ENCODE assay signal across 18 cellular contexts in genomic region chr17:28221751-28222414, GRCh38.
DNase-seq lines count a peak whose midpoint lies in the region; ATAC-seq, FAIRE-seq and TF ChIP-seq lines count a peak whose summit lies in the region.
"Had no signal": no experiment of that assay in that cellular context is flagged by ENCODE, and none has a peak within 500 bp of the region (broad histone marks: within the 10 kb centered on the region; RNA-seq: fewer than 3 reads in every experiment).

No MANE protein-coding gene starts in this region.

- peaks cover 6% of the 10 kb centered on the region; the same call in 1 of the 2 replicates for H4K20me1 ChIP-seq in K562 (replicated peaks; ENCODE audit: control insufficient read depth, insufficient read depth, low read length)
- H4K20me1 ChIP-seq: BLaER1 had no signal

- TF ChIP-seq POLR2A in K562 (conservative IDR thresholded peaks at IDR 0.05), result no peak

- no peak for DNase-seq in stimulated activated naive CD8-positive, alpha-beta T cell treated with anti-CD3 and anti-CD28 coated beads, Interleukin-15, Interleukin-2, amounts not matched to agents 100 U/mL and 50 U/mL, for 24 hours
- DNase-seq in stimulated activated naive CD8-positive, alpha-beta T cell treated with anti-CD3 and anti-CD28 coated beads, Interleukin-15, amount 100 ng/mL, for 72 hours, result no peak
- DNase-seq in K562 (ENCODE audit: extremely low read depth in 1 of 4, low spot score in 3 of 4) (no peak), neural crest cell (ENCODE audit: low read depth, low spot score) (no peak), KG1 (lab: John Stamatoyannopoulos, UW) (no peak), H4 (ENCODE audit: low spot score) (no peak), anterior cingulate cortex (lab: John Stamatoyannopoulos, UW) (no peak)
- DNase-seq in stimulated activated CD4-positive, alpha-beta T cell treated with anti-CD3 and anti-CD28 coated beads, Interleukin-4, amount 100 ng/mL, for 4 hours, result no peak
- DNase-seq: CD8-positive, alpha-beta memory T cell; DMS79 treated with DMSO at 0.1 percent for 48 hours; Kasumi-1; NCI-H1105 treated with DMSO at 0.1 percent for 48 hours; NCI-H187; PC-3; SJCRH30 had no signal

- intact Hi-C loops in K562 (cut with micrococcal nuclease), result loop anchor here (10.0 kb wide), 1 partner anchor 47 kb away; no protein-coding TSS in a partner anchor

- H2AFZ ChIP-seq in K562 (ENCODE audit: low read depth, low read length), result no peak overlapping the region

- FAIRE-seq in K562 (lab: Jason Lieb, UNC), result no peak
- FAIRE-seq: H1 had no signal

- H3K9ac ChIP-seq in K562 (ENCODE audit: insufficient read depth in 1 of 2, low read depth in 2 of 2, low read length in 2 of 2), result no peak overlapping the region
- H3K9ac ChIP-seq: BLaER1 had no signal

- no peak for TF ChIP-seq CTCF in K562 (IDR thresholded peaks at IDR 0.05 in 2 of 3, conservative IDR thresholded peaks at IDR 0.05 in 1 of 3; ENCODE audit: insufficient read depth in 2 of 3, low read depth in 1 of 3, low read length in 3 of 3)
- no peak for TF ChIP-seq CTCF in neural crest cell (conservative IDR thresholded peaks at IDR 0.05)

- TF ChIP-seq EP300 in K562 (IDR thresholded peaks at IDR 0.05; ENCODE audit: low read length), result no peak

- in situ Hi-C loops in K562 (cut with MboI), result no loop called here

- peaks cover 2% of the 10 kb centered on the region for H3K36me3 Mint-ChIP-seq in neural crest cell (ENCODE audit: low read depth)
- H3K36me3 Mint-ChIP-seq: CD8-positive, alpha-beta memory T cell had no signal

- H3K79me2 ChIP-seq in K562 (ENCODE audit: control insufficient read depth, insufficient read depth, low read length), result no peaks in the 10 kb centered on the region

- H3K36me3 ChIP-seq in K562 (ENCODE audit: control insufficient read depth, insufficient read depth, low read length), result no peaks in the 10 kb centered on the region
- H3K36me3 ChIP-seq: BLaER1, SJCRH30 had no signal

- H3K27ac Mint-ChIP-seq in stimulated activated naive CD8-positive, alpha-beta T cell treated with anti-CD3 and anti-CD28 coated beads, Interleukin-15, amount 100 ng/mL, for 72 hours, result peak overlapping the region in 1 of 2 donors; percentile 67
- H3K27ac Mint-ChIP-seq in neural crest cell (ENCODE audit: unreplicated experiment), result no peak overlapping the region
- H3K27ac Mint-ChIP-seq: CD8-positive, alpha-beta memory T cell had no signal

- peaks cover 5% of the 10 kb centered on the region for H3K4me1 Mint-ChIP-seq in stimulated activated naive CD8-positive, alpha-beta T cell treated with anti-CD3 and anti-CD28 coated beads, Interleukin-15, amount 100 ng/mL, for 72 hours
- H3K4me1 Mint-ChIP-seq in neural crest cell, result no peaks in the 10 kb centered on the region
- H3K4me1 Mint-ChIP-seq: CD8-positive, alpha-beta memory T cell had no signal

- H3K4me1 ChIP-seq in K562 (replicated peaks in 1 of 2; ENCODE audit: control insufficient read depth in 2 of 2, insufficient read depth in 2 of 2, low read length in 2 of 2), result peaks cover 0 to 12% of the 10 kb centered on the region in 2 experiments; a peak in 3 of 5 replicates
- H3K4me1 ChIP-seq: BLaER1, SJCRH30 had no signal

- no peak for TF ChIP-seq RAD21 in K562 (CRISPR knock-in tag; conservative IDR thresholded peaks at IDR 0.05 in 1 of 2, IDR thresholded peaks at IDR 0.05 in 1 of 2)

- no peak overlapping the region for H3K4me2 ChIP-seq in K562 (ENCODE audit: insufficient read depth, low read length)
- H3K4me2 ChIP-seq: BLaER1 had no signal

- 9% methylated on average over 4 of the region's 4 CpGs for WGBS in K562 (ENCODE audit: insufficient coverage, low coverage, missing lambda C conversion rate)

- no peaks in the 10 kb centered on the region for H3K27me3 ChIP-seq in K562 (ENCODE audit: control insufficient read depth in 2 of 2, insufficient read depth in 2 of 2, low read length in 2 of 2)
- H3K27me3 ChIP-seq: BLaER1, SJCRH30 had no signal

- H3K9me3 Mint-ChIP-seq in stimulated activated naive CD8-positive, alpha-beta T cell treated with anti-CD3 and anti-CD28 coated beads, Interleukin-15, amount 100 ng/mL, for 72 hours, result no peaks in the 10 kb centered on the region
- peaks cover 2% of the 10 kb centered on the region for H3K9me3 Mint-ChIP-seq in neural crest cell
- H3K9me3 Mint-ChIP-seq: CD8-positive, alpha-beta memory T cell had no signal

- H3K4me3 ChIP-seq in K562, result no peak overlapping the region
- H3K4me3 ChIP-seq: BLaER1, SJCRH30 had no signal

- no peak overlapping the region for H3K27ac ChIP-seq in K562 (ENCODE audit: extremely low read depth, low read depth, low read length)
- H3K27ac ChIP-seq: BLaER1, RWPE1, SJCRH30 had no signal

- POLR2A ChIA-PET in K562 (lab: Yijun Ruan, JAX), result no interaction called here

- no TSS peak for BruUV-seq in K562 (replicated peaks; lab: Mats Ljungman, UMichigan)

- peaks cover 16% of the 10 kb centered on the region for H3K27me3 Mint-ChIP-seq in stimulated activated naive CD8-positive, alpha-beta T cell treated with anti-CD3 and anti-CD28 coated beads, Interleukin-15, amount 100 ng/mL, for 72 hours
- H3K27me3 Mint-ChIP-seq in neural crest cell (ENCODE audit: low read depth), result peaks cover 3% of the 10 kb centered on the region

- no peaks in the 10 kb centered on the region for H3K9me3 ChIP-seq in K562 (replicated peaks; ENCODE audit: control insufficient read depth, insufficient read depth, low read depth, low read length)
- H3K9me3 ChIP-seq: SJCRH30 had no signal

- no peak overlapping the region for H3K4me3 Mint-ChIP-seq in stimulated activated naive CD8-positive, alpha-beta T cell treated with anti-CD3 and anti-CD28 coated beads, Interleukin-15, amount 100 ng/mL, for 72 hours
- H3K4me3 Mint-ChIP-seq in neural crest cell, result peak overlapping the region; percentile 41
- H3K4me3 Mint-ChIP-seq: CD8-positive, alpha-beta memory T cell had no signal

- CTCF ChIA-PET in K562 (lab: Yijun Ruan, JAX; ENCODE audit: low intra/inter-chr PET ratio), result no interaction called here

- ATAC-seq in stimulated activated naive CD8-positive, alpha-beta T cell treated with anti-CD3 and anti-CD28 coated beads, Interleukin-15, Interleukin-2, amounts not matched to agents 100 U/mL and 50 U/mL, for 24 hours, result peak; percentile 14
- ATAC-seq in stimulated activated naive CD8-positive, alpha-beta T cell treated with anti-CD3 and anti-CD28 coated beads, Interleukin-15, amount 100 ng/mL, for 72 hours, result no peak
- no peak for ATAC-seq in K562
- ATAC-seq: PC-3 had no signal

- no peaks in the 10 kb centered on the region for H3K9me1 ChIP-seq in K562 (ENCODE audit: control insufficient read depth, insufficient read depth, low read length)

TF ChIP-seq in K562, 482 proteins besides CTCF, POLR2A, EP300 and RAD21 (continues in another document):
- no peak for TF ChIP-seq ZNF239 (CRISPR knock-in tag; IDR thresholded peaks at IDR 0.05)
- no peak for TF ChIP-seq MYC (IDR thresholded peaks at IDR 0.05; ENCODE audit: low read depth, low read length)
- TF ChIP-seq MYC (CRISPR knock-in tag; IDR thresholded peaks at IDR 0.05; ENCODE audit: borderline replicate concordance, low read depth), result no peak
- TF ChIP-seq E2F1 (CRISPR knock-in tag; IDR thresholded peaks at IDR 0.05), result no peak
- TF ChIP-seq MNT (conservative IDR thresholded peaks at IDR 0.05), result no peak
- TF ChIP-seq ZNF589 (CRISPR knock-in tag; IDR thresholded peaks at IDR 0.05; ENCODE audit: low read depth), result no peak
- TF ChIP-seq SPI1 (IDR thresholded peaks at IDR 0.05; ENCODE audit: borderline replicate concordance, low read depth, low read length), result peak; percentile 81
